8 cellular contexts compared by ENCODE assay signal in the genomic region with DNA sequence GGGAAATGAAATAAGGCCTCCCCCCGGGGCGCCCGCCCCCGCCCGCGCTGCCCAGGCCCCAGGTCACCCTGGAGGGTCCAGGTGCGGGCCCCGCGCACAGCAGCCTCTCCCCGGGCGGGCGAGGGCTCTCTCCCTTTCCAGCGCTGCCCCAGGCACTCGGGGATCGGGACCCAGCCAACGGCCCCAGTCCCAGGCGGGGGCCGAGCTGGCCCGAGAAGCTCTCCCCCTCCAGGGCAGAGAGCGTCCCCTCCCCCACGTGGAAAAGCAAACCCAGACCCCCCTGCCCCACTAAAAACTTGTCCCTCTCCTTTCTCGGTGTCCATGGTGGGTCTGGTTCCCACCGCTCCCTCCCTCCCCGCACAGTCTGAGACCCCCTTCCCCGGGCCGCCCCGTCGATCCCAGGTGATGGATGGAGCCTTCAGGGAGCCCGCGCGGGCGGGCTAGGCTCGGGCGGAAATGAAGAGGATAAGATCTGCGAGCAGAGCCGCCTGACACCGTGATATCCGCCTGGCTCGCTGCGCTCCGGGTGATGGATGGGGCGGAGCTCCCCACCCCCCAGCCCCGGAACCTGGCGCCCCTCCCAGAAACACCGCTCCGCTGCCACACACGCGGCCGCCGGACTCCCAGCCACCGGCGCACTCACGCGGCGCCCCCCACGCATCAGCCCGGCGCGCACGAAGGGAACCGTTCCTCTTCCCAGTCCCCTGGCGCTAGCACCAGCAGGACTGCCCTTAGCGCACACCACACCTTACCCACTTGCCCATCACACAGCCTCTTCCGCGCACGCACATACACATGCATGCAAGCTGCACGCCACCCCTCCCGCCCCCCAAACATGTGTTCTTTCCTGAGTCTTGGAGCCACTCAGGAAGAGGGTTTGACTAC.
A peak's percentile ranks its signal among the peaks of the same experiment; 100 is the strongest.
DNase-seq lines count a peak whose midpoint lies in the region; ATAC-seq and TF ChIP-seq lines count a peak whose summit lies in the region.

No MANE protein-coding gene starts in this region.

- no peak overlapping the region for H3K18ac ChIP-seq in IMR-90 (ENCODE audit: low read depth, low read length)

- H3K56ac ChIP-seq in IMR-90 (ENCODE audit: extremely low read depth, insufficient read depth, low read length), result no peak overlapping the region

- no peak overlapping the region for H3K9ac ChIP-seq in IMR-90 (ENCODE audit: low read depth, low read length)

- H3K27ac Mint-ChIP-seq in chondrocyte (ENCODE audit: unreplicated experiment), result no peak overlapping the region
- no peak overlapping the region for H3K27ac Mint-ChIP-seq in mesothelial cell of epicardium

- H3K27me3 ChIP-seq in A673 (replicated peaks; ENCODE audit: insufficient read depth, low read depth, low read length, poor library complexity) (peaks cover 5% of the 10 kb centered on the region), IMR-90 (ENCODE audit: control insufficient read depth, insufficient read depth, low read length) (peaks cover 47% of the 10 kb centered on the region)

- H3K4me1 Mint-ChIP-seq in chondrocyte (ENCODE audit: low read depth), result peaks cover 35% of the 10 kb centered on the region
- H3K4me1 Mint-ChIP-seq in mesothelial cell of epicardium, result peaks cover 10% of the 10 kb centered on the region

- TF ChIP-seq POLR2A in GM18951 (IDR thresholded peaks at IDR 0.05; ENCODE audit: extremely low read depth, insufficient read depth, insufficient read length) (peak; percentile 73), IMR-90 (IDR thresholded peaks at IDR 0.05; ENCODE audit: low read depth, low read length) (no peak)

- no peak overlapping the region for H4K91ac ChIP-seq in IMR-90 (ENCODE audit: insufficient read depth, low read depth, low read length)

- in situ Hi-C loops in GM18951 (cut with MboI; ENCODE audit: low sequenced_read_pairs, unreplicated experiment), result no loop called here
- in situ Hi-C loops in IMR-90 (cut with MboI; ENCODE audit: low sequenced_read_pairs), result no loop called here

- no TSS peak for BruUV-seq in A673 (replicated peaks; lab: Mats Ljungman, UMichigan)
- BruUV-seq in IMR-90 (replicated peaks; lab: Mats Ljungman, UMichigan), result no TSS peak

- peak overlapping the region; percentile 45; the same call in 1 of the 2 replicates for H3K4me2 ChIP-seq in IMR-90 (ENCODE audit: low read depth, low read length)

- no peak for TF ChIP-seq RAD21 in IMR-90 (IDR thresholded peaks at IDR 0.05; ENCODE audit: low read length)

- H3K23ac ChIP-seq in IMR-90 (ENCODE audit: low read depth, low read length), result no peak overlapping the region

- no peak overlapping the region for H3K14ac ChIP-seq in IMR-90 (replicated peaks; ENCODE audit: low read depth, low read length)

- POLR2A ChIA-PET in A673 (lab: Charles Lee; ENCODE audit: low non-redundant PET) (no interaction called here), IMR-90 (lab: Charles Lee; ENCODE audit: unreplicated experiment) (no interaction called here)

- no peaks in the 10 kb centered on the region; the same call in 1 of the 2 replicates for H3K9me1 ChIP-seq in IMR-90 (ENCODE audit: insufficient read depth, low read length)

- no peaks in the 10 kb centered on the region for H3K36me3 Mint-ChIP-seq in chondrocyte (ENCODE audit: low read depth)
- H3K36me3 Mint-ChIP-seq in mesothelial cell of epicardium, result no peaks in the 10 kb centered on the region

- ATAC-seq in IMR-90 (ENCODE audit: low read depth), result no peak; the same call in 1 of the 2 replicates
- ATAC-seq in activated CD4-positive, CD25-positive, alpha-beta regulatory T cell treated with anti-CD3 and anti-CD28 coated beads, Interleukin-2, amount 50 U/mL, for 24 hours, result peak; percentile 76 to 78

- H3K4ac ChIP-seq in IMR-90 (ENCODE audit: low read depth, low read length), result no peak overlapping the region

- CTCF ChIA-PET in A673 (lab: Charles Lee) (no interaction called here), IMR-90 (lab: Yijun Ruan, JAX) (no interaction called here)

- H3K36me3 ChIP-seq in A673 (ENCODE audit: insufficient read depth, low read length, poor library complexity, severe bottlenecking), result no peaks in the 10 kb centered on the region
- no peaks in the 10 kb centered on the region for H3K36me3 ChIP-seq in IMR-90 (ENCODE audit: control insufficient read depth, insufficient read depth, low read length)

- TF ChIP-seq CTCF in A673 (conservative IDR thresholded peaks at IDR 0.05; ENCODE audit: low read depth, low read length), result no peak
- TF ChIP-seq CTCF in IMR-90 (conservative IDR thresholded peaks at IDR 0.05; ENCODE audit: low read depth, low read length), result no peak
- TF ChIP-seq CTCF in chondrocyte (IDR thresholded peaks at IDR 0.05), result no peak
- no peak for TF ChIP-seq CTCF in mesothelial cell of epicardium (IDR thresholded peaks at IDR 0.05; ENCODE audit: unreplicated experiment)

- dilution Hi-C loops in IMR-90 (cut with HindIII; ENCODE audit: low sequenced_read_pairs, unreplicated experiment), result no loop called here

- H3K4me1 ChIP-seq in A673 (ENCODE audit: insufficient read depth, low read length, poor library complexity, severe bottlenecking) (peaks cover 20% of the 10 kb centered on the region), IMR-90 (ENCODE audit: control insufficient read depth, insufficient read depth, low read length) (no peaks in the 10 kb centered on the region; the same call in 1 of the 2 replicates)

- H3K27ac ChIP-seq in A673 (ENCODE audit: low read depth, low read length, poor library complexity, severe bottlenecking) (peak overlapping the region; percentile 85), IMR-90 (ENCODE audit: insufficient read depth, low read length) (no peak overlapping the region)

- no peak overlapping the region for H2BK120ac ChIP-seq in IMR-90 (ENCODE audit: low read depth, low read length)

- no peak overlapping the region for H2BK15ac ChIP-seq in IMR-90 (ENCODE audit: low read depth, low read length)

- no peaks in the 10 kb centered on the region for H4K20me1 ChIP-seq in IMR-90 (ENCODE audit: insufficient read depth, low read length)

- H2AK5ac ChIP-seq in IMR-90 (ENCODE audit: low read depth, low read length), result no peak overlapping the region

- peak overlapping the region; percentile 40 for H2AFZ ChIP-seq in IMR-90 (replicated peaks; ENCODE audit: low read length, poor library complexity)

- peak overlapping the region; percentile 74 for H3K4me3 ChIP-seq in A673 (ENCODE audit: low read depth, low read length, poor library complexity, severe bottlenecking)
- peak overlapping the region; percentile 42 for H3K4me3 ChIP-seq in IMR-90 (ENCODE audit: insufficient read depth, low read depth, low read length)

- peak overlapping the region; percentile 66 for H3K4me3 Mint-ChIP-seq in chondrocyte (ENCODE audit: unreplicated experiment)
- peak overlapping the region; percentile 68 for H3K4me3 Mint-ChIP-seq in mesothelial cell of epicardium

- H3K9me3 ChIP-seq in A673 (ENCODE audit: low read depth, low read length, poor library complexity, severe bottlenecking) (no peaks in the 10 kb centered on the region), IMR-90 (ENCODE audit: control insufficient read depth, insufficient read depth, low read length) (no peaks in the 10 kb centered on the region)

- H4K8ac ChIP-seq in IMR-90 (ENCODE audit: low read depth in 2 of 2, low read length in 2 of 2), result no peak overlapping the region

- no peaks in the 10 kb centered on the region for H3K79me1 ChIP-seq in IMR-90 (ENCODE audit: low read depth in 1 of 2, low read length in 2 of 2)

- no peak overlapping the region for H2BK20ac ChIP-seq in IMR-90 (ENCODE audit: low read depth, low read length)

- DNase-seq in A673 (ENCODE audit: low spot score) (peak; percentile 57), IMR-90 (no peak), chondrocyte (ENCODE audit: low spot score) (no peak), mesothelial cell of epicardium (ENCODE audit: low spot score in 2 of 2, unreplicated experiment in 2 of 2) (peak in 1 of 2 experiments; percentile 57), LoVo (ENCODE audit: low spot score) (no peak)
- DNase-seq in stimulated activated CD8-positive, alpha-beta memory T cell treated with anti-CD3 and anti-CD28 coated beads, Interleukin-4, amount 100 ng/mL, for 48 hours, result peak; percentile 78

- H3K9me3 Mint-ChIP-seq in chondrocyte (ENCODE audit: low read depth), result no peaks in the 10 kb centered on the region
- no peaks in the 10 kb centered on the region for H3K9me3 Mint-ChIP-seq in mesothelial cell of epicardium

- 7% methylated on average over 21 of the region's 68 CpGs; no CpG with 5 or more reads in 1 of the 2 experiments for WGBS in IMR-90 (ENCODE audit: extremely low coverage in 2 of 2, insufficient read length in 1 of 2), 2 experiments

- no peak overlapping the region for H2AK9ac ChIP-seq in IMR-90 (replicated peaks; ENCODE audit: low read depth, low read length, poor library complexity)

- no peak overlapping the region for H2BK5ac ChIP-seq in IMR-90 (ENCODE audit: low read depth, low read length, poor library complexity, severe bottlenecking)

- H4K5ac ChIP-seq in IMR-90 (ENCODE audit: low read depth, low read length), result no peak overlapping the region

- intact Hi-C loops in A673 (cut with micrococcal nuclease; ENCODE audit: unreplicated experiment) (no loop called here), IMR-90 (cut with micrococcal nuclease) (no loop called here)

- H3K27me3 Mint-ChIP-seq in chondrocyte (ENCODE audit: low read depth), result no peaks in the 10 kb centered on the region
- peaks cover 47% of the 10 kb centered on the region for H3K27me3 Mint-ChIP-seq in mesothelial cell of epicardium (ENCODE audit: low read depth)

TF ChIP-seq in IMR-90, 13 proteins besides CTCF, POLR2A, EP300 and RAD21:
- no peak for TF ChIP-seq CHD1 (IDR thresholded peaks at IDR 0.05; ENCODE audit: low read depth, low read length)
- no peak for TF ChIP-seq BHLHE40 (IDR thresholded peaks at IDR 0.05; ENCODE audit: low read depth, low read length)

Comparison
In these comparisons a context has a peak if more than half of its experiments do, and no peak if none do; other contexts are left out.
1. DNase-seq: peak in A673 (single experiment) and stimulated activated CD8-positive, alpha-beta memory T cell treated with anti-CD3 and anti-CD28 coated beads, Interleukin-4, amount 100 ng/mL, for 48 hours (single experiment); none in IMR-90 (single experiment), chondrocyte (single experiment) and LoVo (single experiment).